Comparison of ENCODE assay signal across 9 cellular contexts in genomic region chr15:52789601-52790165, GRCh38. TPM values are rescaled to one million over a fixed set of nuclear protein-coding genes. Genes with fewer than 3 reads are reported as not detected.
A peak's percentile ranks its signal among the peaks of the same experiment; 100 is the strongest.
DNase-seq lines count a peak whose midpoint lies in the region; ATAC-seq and TF ChIP-seq lines count a peak whose summit lies in the region.
"Had no signal": no experiment of that assay in that cellular context is flagged by ENCODE, and none has a peak within 500 bp of the region (broad histone marks: within the 10 kb centered on the region; RNA-seq: fewer than 3 reads in every experiment).

No MANE protein-coding gene starts in this region.

- H3K36me3 ChIP-seq in mesenchymal stem cell (ENCODE audit: control insufficient read depth in 1 of 2, insufficient read depth in 2 of 2, low read depth in 1 of 2, low read length in 2 of 2): no peaks in the 10 kb centered on the region

- H3K4me3 ChIP-seq in mesenchymal stem cell (ENCODE audit: insufficient read depth in 1 of 2, low read depth in 1 of 2, low read length in 2 of 2): peak overlapping the region; percentile 75 to 76

- H3K9me3 ChIP-seq in mesenchymal stem cell (ENCODE audit: control insufficient read depth, low read length): no peaks in the 10 kb centered on the region

- H3K4me2 ChIP-seq in mesenchymal stem cell (ENCODE audit: low read length, poor library complexity, severe bottlenecking): peak overlapping the region; percentile 96

- H3K9me3 Mint-ChIP-seq in activated CD4-positive, alpha-beta T cell treated with anti-CD3 and anti-CD28 coated beads, Interleukin-2, amount 10 ng/mL, durations not matched to agents 7 days and 5 days: no peaks in the 10 kb centered on the region
- no peaks in the 10 kb centered on the region for H3K9me3 Mint-ChIP-seq in MCF 10A (ENCODE audit: unreplicated experiment)

- no peak overlapping the region for H2AFZ ChIP-seq in mesenchymal stem cell (ENCODE audit: low read depth, low read length)

- no peak for TF ChIP-seq CTCF in MCF 10A (IDR thresholded peaks at IDR 0.05; ENCODE audit: unreplicated experiment)

- H3K23ac ChIP-seq in mesenchymal stem cell (ENCODE audit: low read length in 2 of 2): peak overlapping the region in 1 of 2 experiments; percentile 48

- H3K9ac ChIP-seq in mesenchymal stem cell (ENCODE audit: low read length): peak overlapping the region; percentile 29

- BruUV-seq in MCF 10A (replicated peaks; lab: Mats Ljungman, UMichigan): no TSS peak

- H3K36me3 Mint-ChIP-seq in activated CD4-positive, alpha-beta T cell treated with anti-CD3 and anti-CD28 coated beads, Interleukin-2, amount 10 ng/mL, durations not matched to agents 7 days and 5 days (ENCODE audit: low read depth): peaks cover 6% of the 10 kb centered on the region
- no peaks in the 10 kb centered on the region for H3K36me3 Mint-ChIP-seq in MCF 10A (ENCODE audit: insufficient read depth, unreplicated experiment)

- CTCF ChIA-PET in activated CD4-positive, alpha-beta T cell treated with anti-CD3 and anti-CD28 coated beads, Interleukin-2, amount 10 ng/mL, durations not matched to agents 7 days and 5 days (lab: Charles Lee): no interaction called here
- CTCF ChIA-PET in MCF 10A (lab: Yijun Ruan, JAX): interaction anchor here (0.6 to 2.2 kb wide), 2 partner anchors 8 to 10 kb away, joined by 3 to 11 read pairs; no protein-coding TSS in a partner anchor

- no peak overlapping the region for H2BK12ac ChIP-seq in mesenchymal stem cell (ENCODE audit: low read length in 2 of 2)

- H3K27me3 Mint-ChIP-seq in activated CD4-positive, alpha-beta T cell treated with anti-CD3 and anti-CD28 coated beads, Interleukin-2, amount 10 ng/mL, durations not matched to agents 7 days and 5 days: peaks cover 89% of the 10 kb centered on the region
- H3K27me3 Mint-ChIP-seq in MCF 10A (ENCODE audit: insufficient read depth, unreplicated experiment): peaks cover 76% of the 10 kb centered on the region

- POLR2A ChIA-PET in activated CD4-positive, alpha-beta T cell treated with anti-CD3 and anti-CD28 coated beads, Interleukin-2, amount 10 ng/mL, durations not matched to agents 7 days and 5 days (lab: Charles Lee): no interaction called here
- POLR2A ChIA-PET in MCF 10A (lab: Yijun Ruan, JAX): no interaction called here

- peak overlapping the region; percentile 9 for H3K27ac Mint-ChIP-seq in activated CD4-positive, alpha-beta T cell treated with anti-CD3 and anti-CD28 coated beads, Interleukin-2, amount 10 ng/mL, durations not matched to agents 7 days and 5 days
- no peak overlapping the region for H3K27ac Mint-ChIP-seq in MCF 10A (ENCODE audit: low read depth, unreplicated experiment)

- ATAC-seq in HG03175 (IDR thresholded peaks at IDR 0.05; ENCODE audit: unreplicated experiment): no peak

- no peak overlapping the region for H2BK120ac ChIP-seq in mesenchymal stem cell (ENCODE audit: low read depth, low read length)

- H3K4me1 Mint-ChIP-seq in activated CD4-positive, alpha-beta T cell treated with anti-CD3 and anti-CD28 coated beads, Interleukin-2, amount 10 ng/mL, durations not matched to agents 7 days and 5 days: peaks cover 13% of the 10 kb centered on the region
- H3K4me1 Mint-ChIP-seq in MCF 10A (ENCODE audit: insufficient read depth, unreplicated experiment): no peaks in the 10 kb centered on the region

- H2BK5ac ChIP-seq in mesenchymal stem cell (ENCODE audit: low read depth, low read length, poor library complexity, severe bottlenecking): no peak overlapping the region

- H2AK5ac ChIP-seq in mesenchymal stem cell (ENCODE audit: low read length, severe bottlenecking): no peak overlapping the region

- peaks cover 60% of the 10 kb centered on the region for H3K4me1 ChIP-seq in mesenchymal stem cell (ENCODE audit: control insufficient read depth, insufficient read depth, low read depth, low read length)

- H3K4ac ChIP-seq in mesenchymal stem cell (ENCODE audit: low read depth in 1 of 2, low read length in 2 of 2): no peak overlapping the region

- 8% methylated on average over 28 of the region's 50 CpGs for WGBS in mesenchymal stem cell

- DNase-seq in activated CD4-positive, alpha-beta T cell treated with anti-CD3 and anti-CD28 coated beads, Interleukin-2, amount 10 ng/mL, durations not matched to agents 7 days and 5 days: no peak
- no peak for DNase-seq in activated CD4-positive, alpha-beta T cell treated with anti-CD3 and anti-CD28 coated beads, Interleukin-2, amount 50 U/mL, for 4 hours
- DNase-seq in NAMALWA (ENCODE audit: low spot score): peak; percentile 26
- no peak for DNase-seq in MCF 10A (ENCODE audit: unreplicated experiment)
- peak; percentile 37 for DNase-seq in mesenchymal stem cell
- DNase-seq in NCI-H2196 treated with DMSO at 0.1 percent for 48 hours (lab: John Stamatoyannopoulos, UW; ENCODE audit: unreplicated experiment): no peak
- no peak for DNase-seq in NCI-H524 treated with DMSO at 0.1 percent for 48 hours (lab: John Stamatoyannopoulos, UW)

- H3K79me1 ChIP-seq in mesenchymal stem cell (replicated peaks; ENCODE audit: low read length, poor library complexity, severe bottlenecking): peaks cover 2% of the 10 kb centered on the region

- no peak overlapping the region for H3K18ac ChIP-seq in mesenchymal stem cell (ENCODE audit: low read depth in 1 of 2, low read length in 2 of 2)

- peaks cover 71 to 94% of the 10 kb centered on the region in 2 experiments for H3K27me3 ChIP-seq in mesenchymal stem cell (ENCODE audit: control insufficient read depth in 1 of 2, insufficient read depth in 1 of 2, low read length in 2 of 2)

- H4K8ac ChIP-seq in mesenchymal stem cell (ENCODE audit: low read length): no peak overlapping the region

- H2BK15ac ChIP-seq in mesenchymal stem cell (ENCODE audit: low read depth, poor library complexity, severe bottlenecking): no peak overlapping the region

- no peak overlapping the region for H3K27ac ChIP-seq in mesenchymal stem cell (ENCODE audit: low read length, poor library complexity, severe bottlenecking)

- intact Hi-C loops in MCF 10A (cut with micrococcal nuclease): no loop called here

- H3K4me3 Mint-ChIP-seq in activated CD4-positive, alpha-beta T cell treated with anti-CD3 and anti-CD28 coated beads, Interleukin-2, amount 10 ng/mL, durations not matched to agents 7 days and 5 days: peak overlapping the region; percentile 60
- H3K4me3 Mint-ChIP-seq in MCF 10A (ENCODE audit: unreplicated experiment): peak overlapping the region; percentile 71

- no peak overlapping the region for H4K91ac ChIP-seq in mesenchymal stem cell (ENCODE audit: low read length)

- H3K14ac ChIP-seq in mesenchymal stem cell (ENCODE audit: low read length in 2 of 2): no peak overlapping the region

RNA-seq across cellular contexts. Expression of gene ONECUT1, which starts 0.5 kb away (rescaled TPM):
- not detected for total RNA-seq in activated CD4-positive, alpha-beta T cell treated with anti-CD3 and anti-CD28 coated beads, Interleukin-2, amount 10 ng/mL, durations not matched to agents 7 days and 5 days
- total RNA-seq in MCF 10A (2022): not detected in 2 replicates
- polyA plus RNA-seq in mesenchymal stem cell (2013, experiment 1 of 2): 0.03 TPM
- polyA plus RNA-seq in mesenchymal stem cell (2013, experiment 2 of 2): not detected
- total RNA-seq: glomerular endothelial cell had no signal

Comparison
In these comparisons a context has a peak if more than half of its experiments do, and no peak if none do; other contexts are left out.
1. DNase-seq: peak in NAMALWA (single experiment) and mesenchymal stem cell (single experiment); none in activated CD4-positive, alpha-beta T cell treated with anti-CD3 and anti-CD28 coated beads, Interleukin-2, amount 10 ng/mL, durations not matched to agents 7 days and 5 days (single experiment), activated CD4-positive, alpha-beta T cell treated with anti-CD3 and anti-CD28 coated beads, Interleukin-2, amount 50 U/mL, for 4 hours (0 of 2), MCF 10A (single experiment), NCI-H2196 treated with DMSO at 0.1 percent for 48 hours (single experiment) and NCI-H524 treated with DMSO at 0.1 percent for 48 hours (single experiment).